ENCODE assay signal across 1 cellular context in genomic region chr20:48698507-48699267, GRCh38.
TF ChIP-seq lines count a peak whose summit lies in the region.

No MANE protein-coding gene starts in this region.

TF ChIP-seq in Ishikawa, 13 proteins besides CTCF, POLR2A, EP300 and RAD21 (continued from another document):
- TF ChIP-seq TAF1 (IDR thresholded peaks at IDR 0.05; ENCODE audit: low read depth) (no peak), TEAD4 (IDR thresholded peaks at IDR 0.05) (no peak), CREB1 (IDR thresholded peaks at IDR 0.05; ENCODE audit: low read depth) (no peak), YY1 (IDR thresholded peaks at IDR 0.05; ENCODE audit: low read depth) (no peak), FOXM1 (IDR thresholded peaks at IDR 0.05; ENCODE audit: borderline replicate concordance, low read depth) (no peak), EGR1 (IDR thresholded peaks at IDR 0.05) (no peak), ZBTB7A (IDR thresholded peaks at IDR 0.05; ENCODE audit: low read depth) (no peak), TCF12 (IDR thresholded peaks at IDR 0.05; ENCODE audit: low read depth) (no peak)
